In the genomic region with DNA sequence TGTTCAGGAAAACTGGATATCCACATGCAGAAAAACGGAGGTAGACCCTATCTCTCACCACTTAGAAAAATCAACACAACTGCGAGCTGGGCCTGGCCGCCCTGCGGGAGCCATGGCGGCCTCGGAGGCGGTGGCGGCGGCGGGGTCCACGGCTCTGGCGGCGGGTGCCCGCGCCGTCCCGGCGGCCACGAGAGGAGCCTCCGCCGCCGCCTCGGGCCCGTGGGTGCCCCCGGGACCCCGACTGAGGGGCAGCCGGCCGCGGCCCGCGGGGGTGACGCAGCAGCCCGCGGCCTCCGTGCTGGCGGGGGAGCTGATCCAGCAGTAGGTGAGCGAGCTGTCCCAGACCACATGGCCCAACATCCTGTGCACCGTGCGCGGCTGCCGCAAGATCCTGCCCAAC, we compare ENCODE assay signal across 25 cellular contexts.
"Had no signal": no experiment of that assay in that cellular context is flagged by ENCODE, and none has a peak within 500 bp of the region (broad histone marks: within the 10 kb centered on the region; RNA-seq: fewer than 3 reads in every experiment).

No MANE protein-coding gene starts in this region.

- H3K27me3 ChIP-seq: colonic mucosa, dorsolateral prefrontal cortex, esophagus muscularis mucosa, esophagus squamous epithelium, foreskin keratinocyte, gastrocnemius medialis, gastroesophageal sphincter, heart left ventricle, heart right ventricle had no signal

- H3K4me3 Mint-ChIP-seq: dendritic cell treated with granulocyte-macrophage colony-stimulating factor and Interleukin-4, amounts not matched to agents 40 ng/mL and 50 ng/mL, for 4 days; effector memory CD8-positive, alpha-beta T cell; endodermal cell had no signal

- H3K4me3 ChIP-seq: colonic mucosa, coronary artery, dorsolateral prefrontal cortex, esophagus muscularis mucosa, esophagus squamous epithelium, gastrocnemius medialis, gastroesophageal sphincter, heart left ventricle, heart right ventricle had no signal

- H3K27me3 Mint-ChIP-seq: dendritic cell treated with granulocyte-macrophage colony-stimulating factor and Interleukin-4, amounts not matched to agents 40 ng/mL and 50 ng/mL, for 4 days had no signal

- H3K4me1 Mint-ChIP-seq: endodermal cell had no signal

- H3K27ac ChIP-seq: colonic mucosa, coronary artery, dorsolateral prefrontal cortex, epithelial cell of prostate, esophagus muscularis mucosa, esophagus squamous epithelium, foreskin keratinocyte, gastrocnemius medialis, gastroesophageal sphincter, heart left ventricle, heart right ventricle had no signal

- H3K9me3 Mint-ChIP-seq: effector memory CD8-positive, alpha-beta T cell; endodermal cell had no signal

- DNase-seq: colonic mucosa; cortex of kidney; dermis blood vessel endothelial cell; dorsolateral prefrontal cortex; effector CD4-positive, alpha-beta T cell; effector CD8-positive, alpha-beta T cell; effector memory CD4-positive, alpha-beta T cell; effector memory CD8-positive, alpha-beta T cell; endodermal cell; erythroblast; esophagus squamous epithelium; foreskin fibroblast; foreskin keratinocyte; foreskin melanocyte; gastrocnemius medialis; glutamatergic neuron; head of caudate nucleus; heart left ventricle; heart right ventricle had no signal

- H3K36me3 ChIP-seq: colonic mucosa, esophagus muscularis mucosa, esophagus squamous epithelium, gastrocnemius medialis, gastroesophageal sphincter, heart left ventricle had no signal

- H3K27ac Mint-ChIP-seq: dendritic cell treated with granulocyte-macrophage colony-stimulating factor and Interleukin-4, amounts not matched to agents 40 ng/mL and 50 ng/mL, for 4 days; effector memory CD8-positive, alpha-beta T cell; endodermal cell had no signal

- H3K4me1 ChIP-seq: colonic mucosa, esophagus squamous epithelium, gastrocnemius medialis, gastroesophageal sphincter, heart left ventricle, heart right ventricle had no signal

- H3K9me3 ChIP-seq: colonic mucosa, esophagus muscularis mucosa, esophagus squamous epithelium, gastrocnemius medialis, gastroesophageal sphincter, heart left ventricle, heart right ventricle had no signal

- ATAC-seq: effector memory CD8-positive, alpha-beta T cell; esophagus mucosa; foreskin keratinocyte; gastrocnemius medialis; gastroesophageal sphincter; heart left ventricle; heart right ventricle had no signal
